19 cellular contexts compared by ENCODE assay signal in genomic region chr10:62217683-62218082, GRCh38.
"Had no signal": no experiment of that assay in that cellular context is flagged by ENCODE, and none has a peak within 500 bp of the region (broad histone marks: within the 10 kb centered on the region; RNA-seq: fewer than 3 reads in every experiment).

No MANE protein-coding gene starts in this region.

- H3K9ac ChIP-seq: KMS-11 had no signal

- H3K4me1 ChIP-seq: SJCRH30 had no signal

- H3K4me2 ChIP-seq: KMS-11 had no signal

- H3K27me3 ChIP-seq: SJCRH30 had no signal

- DNase-seq: Kasumi-1, MM.1S, NCI-H1092 treated with DMSO at 0.1 percent for 48 hours, NCI-H1436, NCI-H187, NCI-H2029, NCI-H2081 treated with DMSO at 0.1 percent for 48 hours, NCI-H2171, NCI-H226, NCI-H446, NCI-H510A, NCI-H524 treated with DMSO at 0.1 percent for 48 hours, NCI-H69, NCI-H774, RPMI8226, SHP77 treated with DMSO at 0.1 percent for 48 hours, SJCRH30 had no signal

- H3K27ac ChIP-seq: KMS-11, SJCRH30 had no signal

- H3K4me3 ChIP-seq: SJCRH30 had no signal

- ATAC-seq: SK-N-SH treated with all-trans-retinoic acid at 6 μM for 48 hours had no signal

- H3K9me3 ChIP-seq: SJCRH30 had no signal
